In the genomic region with DNA sequence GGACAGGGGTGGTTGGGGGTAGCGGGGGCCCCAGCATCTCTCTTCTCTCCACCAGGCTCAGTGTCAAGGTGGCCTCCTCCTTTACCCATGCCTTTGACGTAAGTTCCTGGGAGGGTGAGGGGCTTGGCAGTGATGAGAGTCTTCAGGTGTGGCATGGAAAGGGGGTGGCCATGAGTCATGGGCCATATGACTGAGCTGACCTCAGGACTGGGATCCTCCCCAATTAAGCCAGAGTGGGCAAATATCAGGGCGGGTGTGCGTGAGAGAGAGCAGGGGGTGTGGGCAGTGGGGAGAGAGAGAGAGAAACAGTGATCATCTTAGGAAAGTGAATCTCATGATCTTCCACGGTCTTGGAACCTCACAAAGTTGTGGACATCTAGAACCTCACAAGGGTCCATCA, we compare ENCODE assay signal across 20 cellular contexts. TPM values are rescaled to one million over a fixed set of nuclear protein-coding genes. Genes with fewer than 3 reads are reported as not detected.
DNase-seq lines count a peak whose midpoint lies in the region; ATAC-seq and TF ChIP-seq lines count a peak whose summit lies in the region.
"Had no signal": no experiment of that assay in that cellular context is flagged by ENCODE, and none has a peak within 500 bp of the region (broad histone marks: within the 10 kb centered on the region; RNA-seq: fewer than 3 reads in every experiment).

No MANE protein-coding gene starts in this region.

- peak overlapping the region; percentile 4 for H3K27ac Mint-ChIP-seq in progenitor cell of endocrine pancreas
- H3K27ac Mint-ChIP-seq: CD14-positive monocyte; CD4-positive, alpha-beta T cell had no signal

- no peaks in the 10 kb centered on the region for H3K4me1 ChIP-seq in aorta (ENCODE audit: control insufficient read depth in 1 of 2, insufficient read depth in 2 of 2, low read length in 2 of 2)
- H3K4me1 ChIP-seq: A549, BE2C, HAP-1 had no signal

- H3K27ac ChIP-seq in aorta (ENCODE audit: low read depth in 1 of 2, low read length in 2 of 2): no peak overlapping the region
- no peak overlapping the region for H3K27ac ChIP-seq in WERI-Rb-1
- H3K27ac ChIP-seq: 22Rv1; A549; BLaER1 treated with 17β-estradiol and CSF1 and Interleukin-3, amounts not matched to agents 10 nM and 100 nM had no signal

- H3K9me3 ChIP-seq in aorta (ENCODE audit: control insufficient read depth, low read length) (no peaks in the 10 kb centered on the region), WERI-Rb-1 (ENCODE audit: severe bottlenecking) (no peaks in the 10 kb centered on the region)
- H3K9me3 ChIP-seq: A549; BE2C; BLaER1 treated with 17β-estradiol and CSF1 and Interleukin-3, amounts not matched to agents 10 nM and 100 nM; HAP-1 had no signal

- H3K27me3 ChIP-seq in aorta (ENCODE audit: control insufficient read depth in 1 of 2, insufficient read depth in 2 of 2, low read length in 1 of 2): no peaks in the 10 kb centered on the region
- no peaks in the 10 kb centered on the region for H3K27me3 ChIP-seq in WERI-Rb-1 (ENCODE audit: insufficient read depth, low read depth, severe bottlenecking)
- H3K27me3 ChIP-seq: BE2C; BLaER1 treated with 17β-estradiol and CSF1 and Interleukin-3, amounts not matched to agents 10 nM and 100 nM had no signal

- H3K4me1 Mint-ChIP-seq in progenitor cell of endocrine pancreas (ENCODE audit: low read depth): no peaks in the 10 kb centered on the region

- no peak for ATAC-seq in aorta (ENCODE audit: low FRiP score)
- ATAC-seq: A549 had no signal

- DNase-seq in A172 (ENCODE audit: low spot score) (peak; percentile 19), LoVo (ENCODE audit: low spot score) (peak; percentile 4), progenitor cell of endocrine pancreas (ENCODE audit: low spot score, unreplicated experiment) (no peak), aorta (peak; percentile 4 to 19), WERI-Rb-1 (no peak), DMS79 treated with DMSO at 0.1 percent for 48 hours (lab: John Stamatoyannopoulos, UW) (no peak), NCI-H345 treated with DMSO at 0.1 percent for 48 hours (lab: John Stamatoyannopoulos, UW; ENCODE audit: unreplicated experiment) (no peak)
- DNase-seq: ACHN; AML-193; BE2C; CD4-positive, alpha-beta T cell; CD8-positive, alpha-beta memory T cell; DMS 273 treated with DMSO at 0.1 percent for 48 hours; DMS79; GOT3 had no signal

- 68 to 90% methylated on average over 5 of the region's 5 CpGs for WGBS in aorta, 2 donors

- intact Hi-C loops in aorta (cut with DNase I): no loop called here

- no peak overlapping the region for H3K4me3 Mint-ChIP-seq in progenitor cell of endocrine pancreas (ENCODE audit: low read depth)
- H3K4me3 Mint-ChIP-seq: CD14-positive monocyte; CD4-positive, alpha-beta T cell; CD8-positive, alpha-beta memory T cell had no signal

- no peak for TF ChIP-seq CTCF in progenitor cell of endocrine pancreas (IDR thresholded peaks at IDR 0.05; ENCODE audit: unreplicated experiment)
- no peak for TF ChIP-seq CTCF in WERI-Rb-1 (IDR thresholded peaks at IDR 0.05; ENCODE audit: low read depth, low read length)

- H3K27me3 Mint-ChIP-seq in progenitor cell of endocrine pancreas: peaks cover 23% of the 10 kb centered on the region
- H3K27me3 Mint-ChIP-seq: CD4-positive, alpha-beta T cell had no signal

- H3K9me3 Mint-ChIP-seq in progenitor cell of endocrine pancreas (ENCODE audit: low read depth): no peaks in the 10 kb centered on the region
- H3K9me3 Mint-ChIP-seq: CD14-positive monocyte; CD4-positive, alpha-beta T cell; CD8-positive, alpha-beta memory T cell had no signal

- H3K36me3 ChIP-seq in aorta (ENCODE audit: control insufficient read depth in 1 of 2, insufficient read depth in 2 of 2, low read length in 1 of 2): no peaks in the 10 kb centered on the region
- no peaks in the 10 kb centered on the region for H3K36me3 ChIP-seq in WERI-Rb-1
- H3K36me3 ChIP-seq: BE2C; BLaER1 treated with 17β-estradiol and CSF1 and Interleukin-3, amounts not matched to agents 10 nM and 100 nM; HAP-1 had no signal

- no peak overlapping the region for H3K4me3 ChIP-seq in aorta (ENCODE audit: low read length in 2 of 2)
- H3K4me3 ChIP-seq in WERI-Rb-1 (ENCODE audit: low read depth, low read length): no peak overlapping the region
- H3K4me3 ChIP-seq: A549; BLaER1 treated with 17β-estradiol and CSF1 and Interleukin-3, amounts not matched to agents 10 nM and 100 nM; HAP-1 had no signal

- no peaks in the 10 kb centered on the region for H3K36me3 Mint-ChIP-seq in progenitor cell of endocrine pancreas (ENCODE audit: insufficient read depth)
- H3K36me3 Mint-ChIP-seq: CD14-positive monocyte; CD8-positive, alpha-beta memory T cell had no signal

RNA-seq across cellular contexts. Expression of a gene that starts 8.2 kb away (rescaled TPM):
- total RNA-seq in A172 (2014; rRNA removed; shearing (Covaris generic)): not detected in 2 replicates
- total RNA-seq in progenitor cell of endocrine pancreas: not detected in 2 replicates
- not detected for total RNA-seq in aorta
- polyA plus RNA-seq in aorta: not detected
- total RNA-seq: CD4-positive, alpha-beta T cell; CD8-positive, alpha-beta memory T cell had no signal
- polyA plus RNA-seq: A549; CD14-positive monocyte; CD8-positive, alpha-beta memory T cell had no signal

RNA-seq across cellular contexts. Expression of a gene that starts 17.5 kb away (rescaled TPM):
- total RNA-seq in A172 (2014; rRNA removed; shearing (Covaris generic)): not detected in 2 replicates
- not detected in 2 replicates for total RNA-seq in progenitor cell of endocrine pancreas
- total RNA-seq in aorta: not detected
- not detected for polyA plus RNA-seq in aorta
- total RNA-seq: CD4-positive, alpha-beta T cell; CD8-positive, alpha-beta memory T cell had no signal
- polyA plus RNA-seq: A549; CD14-positive monocyte; CD8-positive, alpha-beta memory T cell had no signal

RNA-seq across cellular contexts. Expression of a gene that starts 39.8 kb away (rescaled TPM):
- not detected in 2 replicates for total RNA-seq in A172 (2014; rRNA removed; shearing (Covaris generic))
- not detected in 2 replicates for total RNA-seq in progenitor cell of endocrine pancreas
- not detected for total RNA-seq in aorta
- not detected for polyA plus RNA-seq in aorta
- total RNA-seq: CD4-positive, alpha-beta T cell; CD8-positive, alpha-beta memory T cell had no signal
- polyA plus RNA-seq: A549; CD14-positive monocyte; CD8-positive, alpha-beta memory T cell had no signal

Comparison
In these comparisons a context has a peak if more than half of its experiments do, and no peak if none do; other contexts are left out.
1. DNase-seq: peak in A172 (single experiment), LoVo (single experiment) and aorta (2 of 2); none in progenitor cell of endocrine pancreas (single experiment), WERI-Rb-1 (single experiment), DMS79 treated with DMSO at 0.1 percent for 48 hours (single experiment) and NCI-H345 treated with DMSO at 0.1 percent for 48 hours (single experiment).